ENCODE assay signal across 8 cellular contexts in genomic region chr16:56013962-56014552, GRCh38.
DNase-seq lines count a peak whose midpoint lies in the region; ATAC-seq and TF ChIP-seq lines count a peak whose summit lies in the region.

No MANE protein-coding gene starts in this region.

- POLR2A ChIA-PET in activated naive CD8-positive, alpha-beta T cell treated with anti-CD3 and anti-CD28 coated beads, Interleukin-2, amount 10 ng/mL, durations not matched to agents 7 days and 5 days (lab: Charles Lee): no interaction called here

- intact Hi-C loops in lower lobe of right lung (cut with DNase I): no loop called here

- ATAC-seq in activated naive CD8-positive, alpha-beta T cell treated with anti-CD3 and anti-CD28 coated beads, Interleukin-2, amount 10 ng/mL, durations not matched to agents 7 days and 5 days (ENCODE audit: low read depth): no peak
- ATAC-seq in lower lobe of right lung: peak in 1 of 2 donors; percentile 63
- no peak for ATAC-seq in GM21423 (IDR thresholded peaks at IDR 0.05; ENCODE audit: unreplicated experiment)
- no peak for ATAC-seq in omental fat pad (ENCODE audit: low FRiP score)
- no peak for ATAC-seq in GM19324 (IDR thresholded peaks at IDR 0.05; ENCODE audit: low FRiP score, unreplicated experiment)

- peak; percentile 66 for DNase-seq in ELF-1 (ENCODE audit: low read depth, low spot score)
- DNase-seq in NOMO-1 treated with DMSO at 0.1 percent for 48 hours (lab: John Stamatoyannopoulos, UW; ENCODE audit: unreplicated experiment): peak; percentile 58
- DNase-seq in activated naive CD8-positive, alpha-beta T cell treated with anti-CD3 and anti-CD28 coated beads, Interleukin-2, amount 10 ng/mL, durations not matched to agents 7 days and 5 days: peak; percentile 70
- peak; percentile 57 for DNase-seq in lower lobe of right lung
- no peak for DNase-seq in NCI-H2081 (lab: John Stamatoyannopoulos, UW)
- no peak for DNase-seq in omental fat pad (ENCODE audit: low spot score)

- no peaks in the 10 kb centered on the region for H3K36me3 Mint-ChIP-seq in activated naive CD8-positive, alpha-beta T cell treated with anti-CD3 and anti-CD28 coated beads, Interleukin-2, amount 10 ng/mL, durations not matched to agents 7 days and 5 days

- no peak overlapping the region for H3K27ac Mint-ChIP-seq in activated naive CD8-positive, alpha-beta T cell treated with anti-CD3 and anti-CD28 coated beads, Interleukin-2, amount 10 ng/mL, durations not matched to agents 7 days and 5 days

- H3K9me3 ChIP-seq in lower lobe of right lung: no peaks in the 10 kb centered on the region

- peaks cover 6% of the 10 kb centered on the region for H3K27me3 ChIP-seq in lower lobe of right lung (ENCODE audit: low read depth)

- H3K4me1 ChIP-seq in lower lobe of right lung: no peaks in the 10 kb centered on the region

- no peak overlapping the region for H3K27ac ChIP-seq in lower lobe of right lung

- no peak overlapping the region for H3K4me3 ChIP-seq in lower lobe of right lung

- no peaks in the 10 kb centered on the region for H3K9me3 Mint-ChIP-seq in activated naive CD8-positive, alpha-beta T cell treated with anti-CD3 and anti-CD28 coated beads, Interleukin-2, amount 10 ng/mL, durations not matched to agents 7 days and 5 days

- TF ChIP-seq CTCF in lower lobe of right lung (IDR thresholded peaks at IDR 0.05) (no peak), omental fat pad (IDR thresholded peaks at IDR 0.05) (no peak)

- no peak overlapping the region for H3K4me3 Mint-ChIP-seq in activated naive CD8-positive, alpha-beta T cell treated with anti-CD3 and anti-CD28 coated beads, Interleukin-2, amount 10 ng/mL, durations not matched to agents 7 days and 5 days

- H3K27me3 Mint-ChIP-seq in activated naive CD8-positive, alpha-beta T cell treated with anti-CD3 and anti-CD28 coated beads, Interleukin-2, amount 10 ng/mL, durations not matched to agents 7 days and 5 days: peaks cover 7% of the 10 kb centered on the region

- H3K36me3 ChIP-seq in lower lobe of right lung: no peaks in the 10 kb centered on the region

- no peaks in the 10 kb centered on the region for H3K4me1 Mint-ChIP-seq in activated naive CD8-positive, alpha-beta T cell treated with anti-CD3 and anti-CD28 coated beads, Interleukin-2, amount 10 ng/mL, durations not matched to agents 7 days and 5 days

Comparison
In these comparisons a context has a peak if more than half of its experiments do, and no peak if none do; other contexts are left out.
1. DNase-seq: peak in ELF-1 (single experiment), NOMO-1 treated with DMSO at 0.1 percent for 48 hours (single experiment), activated naive CD8-positive, alpha-beta T cell treated with anti-CD3 and anti-CD28 coated beads, Interleukin-2, amount 10 ng/mL, durations not matched to agents 7 days and 5 days (single experiment) and lower lobe of right lung (single experiment); none in NCI-H2081 (0 of 2) and omental fat pad (single experiment).